Comparison of ENCODE assay signal across 23 cellular contexts in genomic region chr17:28685366-28685765, GRCh38.
"Had no signal": no experiment of that assay in that cellular context is flagged by ENCODE, and none has a peak within 500 bp of the region (broad histone marks: within the 10 kb centered on the region; RNA-seq: fewer than 3 reads in every experiment).

No MANE protein-coding gene starts in this region.

- H3K4me1 ChIP-seq: tibial nerve had no signal

- H3K4me1 Mint-ChIP-seq: activated CD4-positive, alpha-beta T cell treated with anti-CD3 and anti-CD28 coated beads for 36 hours; activated naive CD4-positive, alpha-beta T cell treated with anti-CD3 and anti-CD28 coated beads, Interleukin-2, amount 10 ng/mL, durations not matched to agents 7 days and 5 days; activated naive CD8-positive, alpha-beta T cell treated with anti-CD3 and anti-CD28 coated beads, Interleukin-2, amount 10 ng/mL, durations not matched to agents 7 days and 5 days; mesothelial cell of epicardium; naive B cell; nephron progenitor cell; stimulated activated memory B cell treated with anti-CD40 and anti-IgM and Interleukin-4, amounts not matched to agents 10 μg/mL and 1 μg/mL and 100 μg/mL, for 72 hours; stimulated activated naive CD8-positive, alpha-beta T cell treated with anti-CD3 and anti-CD28 coated beads, Interleukin-15, amount 100 ng/mL, for 72 hours had no signal

- H3K4me3 Mint-ChIP-seq: activated CD4-positive, alpha-beta T cell treated with anti-CD3 and anti-CD28 coated beads for 36 hours; activated naive CD4-positive, alpha-beta T cell treated with anti-CD3 and anti-CD28 coated beads, Interleukin-2, amount 10 ng/mL, durations not matched to agents 7 days and 5 days; activated naive CD8-positive, alpha-beta T cell treated with anti-CD3 and anti-CD28 coated beads, Interleukin-2, amount 10 ng/mL, durations not matched to agents 7 days and 5 days; mesothelial cell of epicardium; naive B cell; nephron progenitor cell; stimulated activated memory B cell treated with anti-CD40 and anti-IgM and Interleukin-4, amounts not matched to agents 10 μg/mL and 1 μg/mL and 100 μg/mL, for 72 hours; stimulated activated naive CD8-positive, alpha-beta T cell treated with anti-CD3 and anti-CD28 coated beads, Interleukin-15, amount 100 ng/mL, for 72 hours had no signal

- ATAC-seq: activated CD4-positive, alpha-beta T cell treated with anti-CD3 and anti-CD28 coated beads for 36 hours; sciatic nerve; stimulated activated memory B cell treated with anti-CD40 and anti-IgM and Interleukin-4, amounts not matched to agents 10 μg/mL and 1 μg/mL and 100 μg/mL, for 72 hours; stimulated activated naive CD8-positive, alpha-beta T cell treated with anti-CD3 and anti-CD28 coated beads, Interleukin-15, amount 100 ng/mL, for 72 hours had no signal

- H3K27me3 ChIP-seq: neutrophil, tibial nerve had no signal

- H3K27me3 Mint-ChIP-seq: activated CD4-positive, alpha-beta T cell treated with anti-CD3 and anti-CD28 coated beads for 36 hours; activated naive CD4-positive, alpha-beta T cell treated with anti-CD3 and anti-CD28 coated beads, Interleukin-2, amount 10 ng/mL, durations not matched to agents 7 days and 5 days; activated naive CD8-positive, alpha-beta T cell treated with anti-CD3 and anti-CD28 coated beads, Interleukin-2, amount 10 ng/mL, durations not matched to agents 7 days and 5 days; naive B cell; progenitor cell of endocrine pancreas; stimulated activated memory B cell treated with anti-CD40 and anti-IgM and Interleukin-4, amounts not matched to agents 10 μg/mL and 1 μg/mL and 100 μg/mL, for 72 hours; stimulated activated naive CD8-positive, alpha-beta T cell treated with anti-CD3 and anti-CD28 coated beads, Interleukin-15, amount 100 ng/mL, for 72 hours had no signal

- DNase-seq: activated CD4-positive, alpha-beta T cell treated with anti-CD3 and anti-CD28 coated beads for 36 hours; activated CD4-positive, alpha-beta T cell treated with anti-CD3 and anti-CD28 coated beads, Interleukin-2, amount 50 U/mL, for 48 hours; activated CD4-positive, CD25-positive, alpha-beta regulatory T cell; activated CD8-positive, alpha-beta memory T cell treated with anti-CD3 and anti-CD28 coated beads for 24 hours; activated gamma-delta T cell; activated naive CD4-positive, alpha-beta T cell treated with anti-CD3 and anti-CD28 coated beads, Interleukin-2, amount 10 ng/mL, durations not matched to agents 7 days and 5 days; activated naive CD8-positive, alpha-beta T cell treated with anti-CD3 and anti-CD28 coated beads, Interleukin-2, amount 10 ng/mL, durations not matched to agents 7 days and 5 days; central memory CD4-positive, alpha-beta T cell; effector memory CD4-positive, alpha-beta T cell; left ventricle myocardium superior; naive B cell; nephron progenitor cell; stimulated activated CD4-positive, alpha-beta T cell treated with anti-CD3 and anti-CD28 coated beads, Interleukin-12 subunit alpha, Interleukin-12 subunit beta, amount 100 ng/mL, for 4 hours; stimulated activated CD4-positive, alpha-beta T cell treated with anti-CD3 and anti-CD28 coated beads, Interleukin-4, amount 100 ng/mL, for 24 hours; stimulated activated naive CD8-positive, alpha-beta T cell treated with anti-CD3 and anti-CD28 coated beads, Interleukin-15, amount 100 ng/mL, for 72 hours; T-helper 2 cell had no signal

- H3K9me3 ChIP-seq: neutrophil, tibial nerve had no signal

- H3K27ac ChIP-seq: neutrophil, skin epidermis, tibial nerve had no signal

- H3K4me3 ChIP-seq: skin epidermis, tibial nerve had no signal

- H3K27ac Mint-ChIP-seq: activated CD4-positive, alpha-beta T cell treated with anti-CD3 and anti-CD28 coated beads for 36 hours; activated naive CD4-positive, alpha-beta T cell treated with anti-CD3 and anti-CD28 coated beads, Interleukin-2, amount 10 ng/mL, durations not matched to agents 7 days and 5 days; activated naive CD8-positive, alpha-beta T cell treated with anti-CD3 and anti-CD28 coated beads, Interleukin-2, amount 10 ng/mL, durations not matched to agents 7 days and 5 days; mesothelial cell of epicardium; progenitor cell of endocrine pancreas; stimulated activated memory B cell treated with anti-CD40 and anti-IgM and Interleukin-4, amounts not matched to agents 10 μg/mL and 1 μg/mL and 100 μg/mL, for 72 hours; stimulated activated naive CD8-positive, alpha-beta T cell treated with anti-CD3 and anti-CD28 coated beads, Interleukin-15, amount 100 ng/mL, for 72 hours had no signal

- H3K9me3 Mint-ChIP-seq: activated naive CD4-positive, alpha-beta T cell treated with anti-CD3 and anti-CD28 coated beads, Interleukin-2, amount 10 ng/mL, durations not matched to agents 7 days and 5 days; activated naive CD8-positive, alpha-beta T cell treated with anti-CD3 and anti-CD28 coated beads, Interleukin-2, amount 10 ng/mL, durations not matched to agents 7 days and 5 days; nephron progenitor cell; stimulated activated memory B cell treated with anti-CD40 and anti-IgM and Interleukin-4, amounts not matched to agents 10 μg/mL and 1 μg/mL and 100 μg/mL, for 72 hours; stimulated activated naive CD8-positive, alpha-beta T cell treated with anti-CD3 and anti-CD28 coated beads, Interleukin-15, amount 100 ng/mL, for 72 hours had no signal
